In genomic region chr10:57657164-57657765, GRCh38 we compare ENCODE assay signal across 8 cellular contexts.
A peak's percentile ranks its signal among the peaks of the same experiment; 100 is the strongest.
DNase-seq lines count a peak whose midpoint lies in the region; ATAC-seq and TF ChIP-seq lines count a peak whose summit lies in the region.

No MANE protein-coding gene starts in this region.

- H3K36me3 Mint-ChIP-seq in activated T-cell treated with anti-CD3 and anti-CD28 coated beads, Interleukin-2, amount 50 U/mL, for 72 hours (ENCODE audit: insufficient read depth in 2 of 2) = no peaks in the 10 kb centered on the region

- H3K9me3 ChIP-seq in Panc1 (ENCODE audit: control insufficient read depth, insufficient read depth, low read depth, low read length) (no peaks in the 10 kb centered on the region), uterus (no peaks in the 10 kb centered on the region)

- H3K4me3 ChIP-seq in HL-60 (replicated peaks; ENCODE audit: insufficient read depth, low read length) = no peak overlapping the region
- no peak overlapping the region for H3K4me3 ChIP-seq in Panc1 (ENCODE audit: low read depth in 2 of 2, low read length in 2 of 2)
- no peak overlapping the region for H3K4me3 ChIP-seq in coronary artery
- no peak overlapping the region for H3K4me3 ChIP-seq in uterus

- peak; percentile 46 for TF ChIP-seq CTCF in HL-60 (IDR thresholded peaks at IDR 0.05; ENCODE audit: insufficient read depth, low read length)
- peak; percentile 94 for TF ChIP-seq CTCF in Panc1 (IDR thresholded peaks at IDR 0.05)
- TF ChIP-seq CTCF in coronary artery (IDR thresholded peaks at IDR 0.05) = peak; percentile 37
- TF ChIP-seq CTCF in uterus (IDR thresholded peaks at IDR 0.05) = peak; percentile 43 to 67 (median 52)

- in situ Hi-C loops in Panc1 (cut with HindIII; ENCODE audit: low pct_unique_long_range_greater_than_20kb, low sequenced_read_pairs) = no loop called here

- H3K9me3 Mint-ChIP-seq in activated T-cell treated with anti-CD3 and anti-CD28 coated beads, Interleukin-2, amount 50 U/mL, for 72 hours = no peaks in the 10 kb centered on the region

- POLR2A ChIA-PET in Panc1 (lab: Charles Lee) = interaction anchor here (0.6 kb wide), 1 partner anchor 70 kb away, joined by 4 read pairs; no protein-coding TSS in a partner anchor

- H3K27ac ChIP-seq in HL-60 (replicated peaks) (no peak overlapping the region), Panc1 (ENCODE audit: low read length) (no peak overlapping the region), coronary artery (no peak overlapping the region), uterus (no peak overlapping the region)

- ATAC-seq in activated T-cell treated with anti-CD3 and anti-CD28 coated beads, Interleukin-2, amount 50 U/mL, for 72 hours (replicated peaks in 1 of 2) = peak; percentile 48 to 50
- ATAC-seq in GM21529 (IDR thresholded peaks at IDR 0.05; ENCODE audit: unreplicated experiment) (peak; percentile 94), Panc1 (peak; percentile 89)

- CTCF ChIA-PET in Panc1 (lab: Charles Lee) = interaction anchor here (0.5 to 0.9 kb wide), 6 partner anchors 185 to 750 kb away, joined by 3 to 6 read pairs (median 4); no protein-coding TSS in a partner anchor

- no peaks in the 10 kb centered on the region for H3K27me3 Mint-ChIP-seq in activated T-cell treated with anti-CD3 and anti-CD28 coated beads, Interleukin-2, amount 50 U/mL, for 72 hours (ENCODE audit: low read depth)

- no peak overlapping the region for H3K4me3 Mint-ChIP-seq in activated T-cell treated with anti-CD3 and anti-CD28 coated beads, Interleukin-2, amount 50 U/mL, for 72 hours

- H3K4me1 Mint-ChIP-seq in activated T-cell treated with anti-CD3 and anti-CD28 coated beads, Interleukin-2, amount 50 U/mL, for 72 hours (ENCODE audit: low read depth) = no peaks in the 10 kb centered on the region

- H3K27me3 ChIP-seq in HL-60 (ENCODE audit: insufficient read depth, poor library complexity, severe bottlenecking) (no peaks in the 10 kb centered on the region), Panc1 (ENCODE audit: control insufficient read depth, insufficient read depth, low read length) (no peaks in the 10 kb centered on the region), uterus (no peaks in the 10 kb centered on the region)

- intact Hi-C loops in Panc1 (cut with micrococcal nuclease; ENCODE audit: unreplicated experiment) = loop anchor here (1.0 to 10.0 kb wide), 3 partner anchors 75 to 408 kb away; no protein-coding TSS in a partner anchor
- intact Hi-C loops in uterus (cut with DNase I; ENCODE audit: low total_unique reads) = no loop called here

- H3K27ac Mint-ChIP-seq in activated T-cell treated with anti-CD3 and anti-CD28 coated beads, Interleukin-2, amount 50 U/mL, for 72 hours = no peak overlapping the region

- TF ChIP-seq POLR2A in uterus (IDR thresholded peaks at IDR 0.05) = no peak

- H3K36me3 ChIP-seq in Panc1 (ENCODE audit: control insufficient read depth, insufficient read depth, low read length) (no peaks in the 10 kb centered on the region), uterus (no peaks in the 10 kb centered on the region)

- peak; percentile 19 to 35 for DNase-seq in activated T-cell treated with anti-CD3 and anti-CD28 coated beads, Interleukin-2, amount 50 U/mL, for 72 hours
- DNase-seq in activated T-cell treated with anti-CD3 and anti-CD28 coated beads, Interleukin-2, amount 50 U/mL, for 1 hour = no peak
- peak; percentile 2 to 34 for DNase-seq in HL-60 (ENCODE audit: low read depth in 1 of 2, low spot score in 1 of 2)
- DNase-seq in Panc1 (ENCODE audit: low read depth, low spot score) = peak; percentile 48
- no peak for DNase-seq in coronary artery (ENCODE audit: low spot score)
- DNase-seq in lung microvascular endothelial cell (ENCODE audit: low read depth in 2 of 2) = peak; percentile 54 to 63
- DNase-seq in uterus = peak; percentile 19 to 29

- no TSS peak for BruUV-seq in Panc1 (replicated peaks; lab: Mats Ljungman, UMichigan)

- H3K4me1 ChIP-seq in Panc1 (ENCODE audit: control insufficient read depth, insufficient read depth, low read length) (no peaks in the 10 kb centered on the region), uterus (no peaks in the 10 kb centered on the region)

Comparison
In these comparisons a context has a peak if more than half of its experiments do, and no peak if none do; other contexts are left out.
1. DNase-seq: peak in activated T-cell treated with anti-CD3 and anti-CD28 coated beads, Interleukin-2, amount 50 U/mL, for 72 hours (2 of 2), HL-60 (2 of 2), Panc1 (single experiment), lung microvascular endothelial cell (2 of 2) and uterus (2 of 2); none in activated T-cell treated with anti-CD3 and anti-CD28 coated beads, Interleukin-2, amount 50 U/mL, for 1 hour (single experiment) and coronary artery (single experiment).
2. CTCF ChIP-seq: peak in every context shown above with its lines; median percentile 94 in Panc1; 52 in uterus; 46 in HL-60; 37 in coronary artery.
3. Peak in every context shown above with its lines, with median percentiles within 50 percentile points of each other: ATAC-seq.